ENCODE assay signal across 1 cellular context in genomic region chr22:39174498-39175120, GRCh38.
TF ChIP-seq lines count a peak whose summit lies in the region.

No MANE protein-coding gene starts in this region.

TF ChIP-seq in HepG2, 621 proteins besides CTCF, POLR2A, EP300 and RAD21 (continued from another document and continues in another):
- TF ChIP-seq REPIN1 (CRISPR knock-in tag; IDR thresholded peaks at IDR 0.05; ENCODE audit: borderline replicate concordance, low read depth) (no peak), SIX1 (CRISPR knock-in tag; IDR thresholded peaks at IDR 0.05; ENCODE audit: borderline replicate concordance) (no peak), ZNF652 (CRISPR knock-in tag; IDR thresholded peaks at IDR 0.05; ENCODE audit: borderline replicate concordance, low read depth) (no peak), ELF4 (CRISPR knock-in tag; IDR thresholded peaks at IDR 0.05; ENCODE audit: borderline replicate concordance) (peak; percentile 43; the same call in 1 of the 2 replicates), ZNF143 (CRISPR knock-in tag; IDR thresholded peaks at IDR 0.05) (no peak), NFE2L2 (IDR thresholded peaks at IDR 0.05; ENCODE audit: low read length) (no peak), PREB (CRISPR knock-in tag; IDR thresholded peaks at IDR 0.05) (no peak), NPAS2 (CRISPR knock-in tag; IDR thresholded peaks at IDR 0.05; ENCODE audit: borderline replicate concordance) (no peak), RFXANK (CRISPR knock-in tag; IDR thresholded peaks at IDR 0.05) (no peak), JUNB (CRISPR knock-in tag; IDR thresholded peaks at IDR 0.05; ENCODE audit: borderline replicate concordance) (peak; percentile 98), MAZ (IDR thresholded peaks at IDR 0.05; ENCODE audit: borderline replicate concordance, low read depth, low read length) (peak; percentile 77; the same call in 1 of the 2 replicates), MAZ (CRISPR knock-in tag; IDR thresholded peaks at IDR 0.05; ENCODE audit: low read depth) (peak; percentile 41; the same call in 1 of the 2 replicates), WIZ (CRISPR knock-in tag; IDR thresholded peaks at IDR 0.05) (no peak; the same call in 1 of the 2 replicates), THRA (CRISPR knock-in tag; IDR thresholded peaks at IDR 0.05; ENCODE audit: borderline replicate concordance) (peak; percentile 93; the same call in 1 of the 2 replicates), ZNF205 (CRISPR knock-in tag; IDR thresholded peaks at IDR 0.05) (no peak), ZNF343 (CRISPR knock-in tag; IDR thresholded peaks at IDR 0.05) (no peak), PTBP1 (IDR thresholded peaks at IDR 0.05; ENCODE audit: low read depth, low read length, poor library complexity, severe bottlenecking) (no peak), FOXP1 (IDR thresholded peaks at IDR 0.05) (peak; percentile 98), FOXP1 (CRISPR knock-in tag; IDR thresholded peaks at IDR 0.05) (peak; percentile 99), TCF7L2 (IDR thresholded peaks at IDR 0.05; ENCODE audit: low read depth, low read length) (no peak), SKI (IDR thresholded peaks at IDR 0.05; ENCODE audit: partially characterized antibody) (peak; percentile 72), EHMT2 (IDR thresholded peaks at IDR 0.05; ENCODE audit: borderline replicate concordance, low read depth, low read length) (no peak), MAFK (conservative IDR thresholded peaks at IDR 0.05 in 1 of 2, IDR thresholded peaks at IDR 0.05 in 1 of 2; ENCODE audit: low read length in 2 of 2) (no peak), SP1 (IDR thresholded peaks at IDR 0.05) (no peak), SP1 (CRISPR knock-in tag; IDR thresholded peaks at IDR 0.05) (no peak; the same call in 1 of the 2 replicates), SALL1 (CRISPR knock-in tag; IDR thresholded peaks at IDR 0.05) (peak; percentile 86), ZNF431 (CRISPR knock-in tag; IDR thresholded peaks at IDR 0.05; ENCODE audit: borderline replicate concordance, low read depth) (no peak), ONECUT2 (CRISPR knock-in tag; IDR thresholded peaks at IDR 0.05) (no peak), ZNF704 (CRISPR knock-in tag; IDR thresholded peaks at IDR 0.05; ENCODE audit: borderline replicate concordance) (no peak), ZMYM4 (CRISPR knock-in tag; IDR thresholded peaks at IDR 0.05) (0 out of 2 replicates have a peak, but pooled peaks have one; percentile 43), NFATC3 (CRISPR knock-in tag; IDR thresholded peaks at IDR 0.05) (no peak), CERS6 (CRISPR knock-in tag; IDR thresholded peaks at IDR 0.05) (no peak), ZBTB7A (CRISPR knock-in tag; IDR thresholded peaks at IDR 0.05) (peak; percentile 100), CBFB (CRISPR knock-in tag; IDR thresholded peaks at IDR 0.05) (no peak; the same call in 1 of the 2 replicates), ZFP90 (CRISPR knock-in tag; IDR thresholded peaks at IDR 0.05; ENCODE audit: borderline replicate concordance) (no peak), TGIF2 (CRISPR knock-in tag; IDR thresholded peaks at IDR 0.05) (no peak), XRCC5 (optimal IDR thresholded peaks at IDR 0.05; ENCODE audit: low read length) (no peak), ZNF224 (CRISPR knock-in tag; IDR thresholded peaks at IDR 0.05) (no peak), ZNF792 (CRISPR knock-in tag; IDR thresholded peaks at IDR 0.05) (peak; percentile 39; the same call in 1 of the 2 replicates), ATF6 (CRISPR knock-in tag; conservative IDR thresholded peaks at IDR 0.05) (no peak), SMC3 (IDR thresholded peaks at IDR 0.05; ENCODE audit: low read length) (no peak), GTF3A (CRISPR knock-in tag; conservative IDR thresholded peaks at IDR 0.05) (no peak), ZNF234 (CRISPR knock-in tag; conservative IDR thresholded peaks at IDR 0.05) (no peak), PRPF4 (IDR thresholded peaks at IDR 0.05; ENCODE audit: low read depth, low read length, poor library complexity, severe bottlenecking) (peak; percentile 30), SSRP1 (CRISPR knock-in tag; IDR thresholded peaks at IDR 0.05) (no peak), ZKSCAN8 (CRISPR knock-in tag; IDR thresholded peaks at IDR 0.05; ENCODE audit: borderline replicate concordance) (no peak)
- TF ChIP-seq, protein P1, sequence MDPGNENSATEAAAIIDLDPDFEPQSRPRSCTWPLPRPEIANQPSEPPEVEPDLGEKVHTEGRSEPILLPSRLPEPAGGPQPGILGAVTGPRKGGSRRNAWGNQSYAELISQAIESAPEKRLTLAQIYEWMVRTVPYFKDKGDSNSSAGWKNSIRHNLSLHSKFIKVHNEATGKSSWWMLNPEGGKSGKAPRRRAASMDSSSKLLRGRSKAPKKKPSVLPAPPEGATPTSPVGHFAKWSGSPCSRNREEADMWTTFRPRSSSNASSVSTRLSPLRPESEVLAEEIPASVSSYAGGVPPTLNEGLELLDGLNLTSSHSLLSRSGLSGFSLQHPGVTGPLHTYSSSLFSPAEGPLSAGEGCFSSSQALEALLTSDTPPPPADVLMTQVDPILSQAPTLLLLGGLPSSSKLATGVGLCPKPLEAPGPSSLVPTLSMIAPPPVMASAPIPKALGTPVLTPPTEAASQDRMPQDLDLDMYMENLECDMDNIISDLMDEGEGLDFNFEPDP (CRISPR knock-in tag; conservative IDR thresholded peaks at IDR 0.05): no peak
- TF ChIP-seq, protein P2, sequence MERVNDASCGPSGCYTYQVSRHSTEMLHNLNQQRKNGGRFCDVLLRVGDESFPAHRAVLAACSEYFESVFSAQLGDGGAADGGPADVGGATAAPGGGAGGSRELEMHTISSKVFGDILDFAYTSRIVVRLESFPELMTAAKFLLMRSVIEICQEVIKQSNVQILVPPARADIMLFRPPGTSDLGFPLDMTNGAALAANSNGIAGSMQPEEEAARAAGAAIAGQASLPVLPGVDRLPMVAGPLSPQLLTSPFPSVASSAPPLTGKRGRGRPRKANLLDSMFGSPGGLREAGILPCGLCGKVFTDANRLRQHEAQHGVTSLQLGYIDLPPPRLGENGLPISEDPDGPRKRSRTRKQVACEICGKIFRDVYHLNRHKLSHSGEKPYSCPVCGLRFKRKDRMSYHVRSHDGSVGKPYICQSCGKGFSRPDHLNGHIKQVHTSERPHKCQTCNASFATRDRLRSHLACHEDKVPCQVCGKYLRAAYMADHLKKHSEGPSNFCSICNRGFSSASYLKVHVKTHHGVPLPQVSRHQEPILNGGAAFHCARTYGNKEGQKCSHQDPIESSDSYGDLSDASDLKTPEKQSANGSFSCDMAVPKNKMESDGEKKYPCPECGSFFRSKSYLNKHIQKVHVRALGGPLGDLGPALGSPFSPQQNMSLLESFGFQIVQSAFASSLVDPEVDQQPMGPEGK (CRISPR knock-in tag; IDR thresholded peaks at IDR 0.05): peak; percentile 98
- TF ChIP-seq, protein P3, sequence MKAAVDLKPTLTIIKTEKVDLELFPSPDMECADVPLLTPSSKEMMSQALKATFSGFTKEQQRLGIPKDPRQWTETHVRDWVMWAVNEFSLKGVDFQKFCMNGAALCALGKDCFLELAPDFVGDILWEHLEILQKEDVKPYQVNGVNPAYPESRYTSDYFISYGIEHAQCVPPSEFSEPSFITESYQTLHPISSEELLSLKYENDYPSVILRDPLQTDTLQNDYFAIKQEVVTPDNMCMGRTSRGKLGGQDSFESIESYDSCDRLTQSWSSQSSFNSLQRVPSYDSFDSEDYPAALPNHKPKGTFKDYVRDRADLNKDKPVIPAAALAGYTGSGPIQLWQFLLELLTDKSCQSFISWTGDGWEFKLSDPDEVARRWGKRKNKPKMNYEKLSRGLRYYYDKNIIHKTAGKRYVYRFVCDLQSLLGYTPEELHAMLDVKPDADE (CRISPR knock-in tag; IDR thresholded peaks at IDR 0.05): no peak
- TF ChIP-seq, protein P4, sequence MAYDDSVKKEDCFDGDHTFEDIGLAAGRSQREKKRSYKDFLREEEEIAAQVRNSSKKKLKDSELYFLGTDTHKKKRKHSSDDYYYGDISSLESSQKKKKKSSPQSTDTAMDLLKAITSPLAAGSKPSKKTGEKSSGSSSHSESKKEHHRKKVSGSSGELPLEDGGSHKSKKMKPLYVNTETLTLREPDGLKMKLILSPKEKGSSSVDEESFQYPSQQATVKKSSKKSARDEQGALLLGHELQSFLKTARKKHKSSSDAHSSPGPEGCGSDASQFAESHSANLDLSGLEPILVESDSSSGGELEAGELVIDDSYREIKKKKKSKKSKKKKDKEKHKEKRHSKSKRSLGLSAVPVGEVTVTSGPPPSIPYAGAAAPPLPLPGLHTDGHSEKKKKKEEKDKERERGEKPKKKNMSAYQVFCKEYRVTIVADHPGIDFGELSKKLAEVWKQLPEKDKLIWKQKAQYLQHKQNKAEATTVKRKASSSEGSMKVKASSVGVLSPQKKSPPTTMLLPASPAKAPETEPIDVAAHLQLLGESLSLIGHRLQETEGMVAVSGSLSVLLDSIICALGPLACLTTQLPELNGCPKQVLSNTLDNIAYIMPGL (CRISPR knock-in tag; IDR thresholded peaks at IDR 0.05; ENCODE audit: borderline replicate concordance in 1 of 2, low read depth in 1 of 2): 0 out of 4 replicates have a peak, but pooled peaks of 1 of the 2 experiments have one; percentile 21
- TF ChIP-seq, protein P5, sequence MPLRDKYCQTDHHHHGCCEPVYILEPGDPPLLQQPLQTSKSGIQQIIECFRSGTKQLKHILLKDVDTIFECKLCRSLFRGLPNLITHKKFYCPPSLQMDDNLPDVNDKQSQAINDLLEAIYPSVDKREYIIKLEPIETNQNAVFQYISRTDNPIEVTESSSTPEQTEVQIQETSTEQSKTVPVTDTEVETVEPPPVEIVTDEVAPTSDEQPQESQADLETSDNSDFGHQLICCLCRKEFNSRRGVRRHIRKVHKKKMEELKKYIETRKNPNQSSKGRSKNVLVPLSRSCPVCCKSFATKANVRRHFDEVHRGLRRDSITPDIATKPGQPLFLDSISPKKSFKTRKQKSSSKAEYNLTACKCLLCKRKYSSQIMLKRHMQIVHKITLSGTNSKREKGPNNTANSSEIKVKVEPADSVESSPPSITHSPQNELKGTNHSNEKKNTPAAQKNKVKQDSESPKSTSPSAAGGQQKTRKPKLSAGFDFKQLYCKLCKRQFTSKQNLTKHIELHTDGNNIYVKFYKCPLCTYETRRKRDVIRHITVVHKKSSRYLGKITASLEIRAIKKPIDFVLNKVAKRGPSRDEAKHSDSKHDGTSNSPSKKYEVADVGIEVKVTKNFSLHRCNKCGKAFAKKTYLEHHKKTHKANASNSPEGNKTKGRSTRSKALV (CRISPR knock-in tag; IDR thresholded peaks at IDR 0.05): 0 out of 2 replicates have a peak, but pooled peaks have one; percentile 16
- TF ChIP-seq, protein P6, sequence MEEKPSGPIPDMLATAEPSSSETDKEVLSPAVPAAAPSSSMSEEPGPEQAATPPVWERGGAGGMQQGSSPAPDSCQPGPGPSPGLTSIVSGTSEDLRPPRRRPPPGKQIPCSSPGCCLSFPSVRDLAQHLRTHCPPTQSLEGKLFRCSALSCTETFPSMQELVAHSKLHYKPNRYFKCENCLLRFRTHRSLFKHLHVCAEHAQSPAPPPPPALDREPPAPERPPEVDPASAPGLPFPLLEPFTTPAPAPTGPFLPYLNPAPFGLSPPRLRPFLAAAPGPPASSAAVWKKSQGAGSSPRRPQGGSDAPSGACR (CRISPR knock-in tag; IDR thresholded peaks at IDR 0.05): peak; percentile 79; the same call in 1 of the 2 replicates
